Comparison of ENCODE assay signal across 9 cellular contexts in genomic region chr16:8936421-8936820, GRCh38. TPM values are rescaled to one million over a fixed set of nuclear protein-coding genes. Genes with fewer than 3 reads are reported as not detected.
DNase-seq lines count a peak whose midpoint lies in the region; ATAC-seq and TF ChIP-seq lines count a peak whose summit lies in the region.
"Had no signal": no experiment of that assay in that cellular context is flagged by ENCODE, and none has a peak within 500 bp of the region (broad histone marks: within the 10 kb centered on the region; RNA-seq: fewer than 3 reads in every experiment).

No MANE protein-coding gene starts in this region.

- no peak overlapping the region for H3K4me2 ChIP-seq in mesendoderm (ENCODE audit: low read length)

- H3K18ac ChIP-seq in mesendoderm (ENCODE audit: low read length) = no peak overlapping the region

- H3K56ac ChIP-seq in mesendoderm (ENCODE audit: low read length) = no peak overlapping the region

- intact Hi-C loops in MCF 10A (cut with micrococcal nuclease) = loop anchor here (1.0 to 10.0 kb wide), 2 partner anchors 72 to 158 kb away; partner anchors contain the start of gene HAPSTR1
- intact Hi-C loops in uterus (cut with DNase I; ENCODE audit: low total_unique reads) = no loop called here

- no peak overlapping the region for H3K4me3 Mint-ChIP-seq in MCF 10A (ENCODE audit: unreplicated experiment)

- no peak for TF ChIP-seq POLR2A in uterus (IDR thresholded peaks at IDR 0.05)

- no peak overlapping the region for H3K4ac ChIP-seq in mesendoderm (ENCODE audit: low read depth, low read length)

- no peak overlapping the region for H2BK120ac ChIP-seq in mesendoderm (ENCODE audit: low read depth, low read length)

- H2AK5ac ChIP-seq in mesendoderm (ENCODE audit: low read length) = no peak overlapping the region

- H3K36me3 ChIP-seq in WERI-Rb-1 (no peaks in the 10 kb centered on the region), mesendoderm (ENCODE audit: control insufficient read depth, insufficient read depth, low read length) (no peaks in the 10 kb centered on the region), uterus (no peaks in the 10 kb centered on the region)

- H3K4me1 Mint-ChIP-seq in MCF 10A (ENCODE audit: insufficient read depth, unreplicated experiment) = peaks cover 28% of the 10 kb centered on the region

- peak; percentile 90 for ATAC-seq in GM21390 (IDR thresholded peaks at IDR 0.05; ENCODE audit: unreplicated experiment)
- peak; percentile 100 for ATAC-seq in stimulated activated naive CD8-positive, alpha-beta T cell treated with anti-CD3 and anti-CD28 coated beads, Interleukin-15, Interleukin-2, amounts not matched to agents 100 U/mL and 50 U/mL, for 24 hours

- H3K23ac ChIP-seq in mesendoderm (ENCODE audit: low read length) = no peak overlapping the region

- no peaks in the 10 kb centered on the region for H3K27me3 Mint-ChIP-seq in MCF 10A (ENCODE audit: insufficient read depth, unreplicated experiment)

- DNase-seq in ELF-1 (ENCODE audit: low read depth, low spot score) (peak; percentile 73), HT1080 (ENCODE audit: low read depth) (peak; percentile 60), WERI-Rb-1 (peak; percentile 72), MCF 10A (ENCODE audit: unreplicated experiment) (peak; percentile 64), mesendoderm (peak; percentile 90), uterus (no peak)
- peak; percentile 82 for DNase-seq in stimulated activated naive CD8-positive, alpha-beta T cell treated with anti-CD3 and anti-CD28 coated beads, Interleukin-15, Interleukin-2, amounts not matched to agents 100 U/mL and 50 U/mL, for 24 hours

- H2BK15ac ChIP-seq in mesendoderm (replicated peaks; ENCODE audit: low read depth) = no peak overlapping the region

- no peaks in the 10 kb centered on the region for H3K9me3 Mint-ChIP-seq in MCF 10A (ENCODE audit: unreplicated experiment)

- TF ChIP-seq CTCF in WERI-Rb-1 (IDR thresholded peaks at IDR 0.05; ENCODE audit: low read depth, low read length) (peak; percentile 75), MCF 10A (IDR thresholded peaks at IDR 0.05; ENCODE audit: unreplicated experiment) (peak; percentile 44), uterus (IDR thresholded peaks at IDR 0.05) (peak in 2 of 4 experiments; percentile 11 to 28)

- BruUV-seq in MCF 10A (replicated peaks; lab: Mats Ljungman, UMichigan) = no TSS peak

- H3K9me3 ChIP-seq in WERI-Rb-1 (ENCODE audit: severe bottlenecking) (no peaks in the 10 kb centered on the region), uterus (no peaks in the 10 kb centered on the region)

- POLR2A ChIA-PET in MCF 10A (lab: Yijun Ruan, JAX) = interaction anchor here (1.3 kb wide), 2 partner anchors 8 to 14 kb away, joined by 3 read pairs; no protein-coding TSS in a partner anchor

- no peak overlapping the region for H3K27ac Mint-ChIP-seq in MCF 10A (ENCODE audit: low read depth, unreplicated experiment)

- H2BK5ac ChIP-seq in mesendoderm (ENCODE audit: low read length) = no peak overlapping the region

- H4K8ac ChIP-seq in mesendoderm (ENCODE audit: low read depth, low read length) = no peak overlapping the region

- no peak overlapping the region for H3K9ac ChIP-seq in mesendoderm (ENCODE audit: low read length)

- H3K36me3 Mint-ChIP-seq in MCF 10A (ENCODE audit: insufficient read depth, unreplicated experiment) = peaks cover 11% of the 10 kb centered on the region

- H4K5ac ChIP-seq in mesendoderm (ENCODE audit: low read length) = no peak overlapping the region

- no peak overlapping the region for H3K4me3 ChIP-seq in WERI-Rb-1 (ENCODE audit: low read depth, low read length)
- no peak overlapping the region for H3K4me3 ChIP-seq in mesendoderm (ENCODE audit: low read length)
- H3K4me3 ChIP-seq in uterus = no peak overlapping the region

- H3K79me2 ChIP-seq in mesendoderm (ENCODE audit: control insufficient read depth, insufficient read depth, low read length) = peaks cover 87% of the 10 kb centered on the region

- H3K4me1 ChIP-seq in mesendoderm (ENCODE audit: control insufficient read depth, low read depth, low read length) = peaks cover 2% of the 10 kb centered on the region
- H3K4me1 ChIP-seq in uterus = peaks cover 0 to 9% of the 10 kb centered on the region in 2 donors

- CTCF ChIA-PET in MCF 10A (lab: Yijun Ruan, JAX) = interaction anchor here (0.6 to 4.8 kb wide), 33 partner anchors 8 to 1423 kb away, joined by 3 to 51 read pairs (median 4); partner anchors contain the start of gene LITAFD

- peaks cover 28% of the 10 kb centered on the region for H3K79me1 ChIP-seq in mesendoderm (ENCODE audit: low read length)

- no peak overlapping the region for H3K27ac ChIP-seq in WERI-Rb-1
- no peak overlapping the region for H3K27ac ChIP-seq in mesendoderm (ENCODE audit: low read depth, low read length)
- no peak overlapping the region for H3K27ac ChIP-seq in uterus

- H3K27me3 ChIP-seq in WERI-Rb-1 (ENCODE audit: insufficient read depth, low read depth, severe bottlenecking) (no peaks in the 10 kb centered on the region), mesendoderm (ENCODE audit: insufficient read depth, low read length, poor library complexity) (no peaks in the 10 kb centered on the region), uterus (no peaks in the 10 kb centered on the region)

RNA-seq across cellular contexts. Expression of gene USP7, which starts 27.3 kb away (rescaled TPM):
- 51.2 and 86.0 TPM in 2 replicates for total RNA-seq in HT1080 (2014; rRNA removed; shearing (Covaris generic))
- 56.3 and 76.2 TPM in 2 replicates for polyA plus RNA-seq in HT1080 (2015; cell fraction: cytosol; rRNA removed)
- polyA plus RNA-seq in HT1080 (2015; cell fraction: nucleus; rRNA removed) = 142 and 157 TPM in 2 replicates
- total RNA-seq in MCF 10A (2022) = 81.2 and 108 TPM in 2 replicates
- 105 TPM for polyA plus RNA-seq in mesendoderm (2013, experiment 1 of 2)
- 105 TPM for polyA plus RNA-seq in mesendoderm (2013, experiment 2 of 2)
- total RNA-seq in uterus = 100 to 1,000 TPM in 2 of 4 donors, 10 to 100 TPM in 2; 20.9 to 223 (median 122) TPM

RNA-seq across cellular contexts. Expression of gene LITAFD, which starts 54.3 kb away (rescaled TPM):
- not detected in 2 replicates for total RNA-seq in HT1080 (2014; rRNA removed; shearing (Covaris generic))
- not detected in 2 replicates for polyA plus RNA-seq in HT1080 (2015; cell fraction: cytosol; rRNA removed)
- polyA plus RNA-seq in HT1080 (2015; cell fraction: nucleus; rRNA removed) = not detected in 2 replicates
- total RNA-seq in MCF 10A (2022) (not detected in 2 replicates), uterus (not detected)
- polyA plus RNA-seq in mesendoderm (2013, experiment 1 of 2) = not detected
- polyA plus RNA-seq in mesendoderm (2013, experiment 2 of 2) = not detected
- total RNA-seq: dermis microvascular lymphatic vessel endothelial cell had no signal

Comparison
In these comparisons a context has a peak if more than half of its experiments do, and no peak if none do; other contexts are left out.
1. DNase-seq: peak in ELF-1 (single experiment), HT1080 (single experiment), WERI-Rb-1 (single experiment), MCF 10A (single experiment), mesendoderm (single experiment) and stimulated activated naive CD8-positive, alpha-beta T cell treated with anti-CD3 and anti-CD28 coated beads, Interleukin-15, Interleukin-2, amounts not matched to agents 100 U/mL and 50 U/mL, for 24 hours (single experiment); none in uterus (0 of 2).